Comparison of ENCODE assay signal across 8 cellular contexts in the genomic region with DNA sequence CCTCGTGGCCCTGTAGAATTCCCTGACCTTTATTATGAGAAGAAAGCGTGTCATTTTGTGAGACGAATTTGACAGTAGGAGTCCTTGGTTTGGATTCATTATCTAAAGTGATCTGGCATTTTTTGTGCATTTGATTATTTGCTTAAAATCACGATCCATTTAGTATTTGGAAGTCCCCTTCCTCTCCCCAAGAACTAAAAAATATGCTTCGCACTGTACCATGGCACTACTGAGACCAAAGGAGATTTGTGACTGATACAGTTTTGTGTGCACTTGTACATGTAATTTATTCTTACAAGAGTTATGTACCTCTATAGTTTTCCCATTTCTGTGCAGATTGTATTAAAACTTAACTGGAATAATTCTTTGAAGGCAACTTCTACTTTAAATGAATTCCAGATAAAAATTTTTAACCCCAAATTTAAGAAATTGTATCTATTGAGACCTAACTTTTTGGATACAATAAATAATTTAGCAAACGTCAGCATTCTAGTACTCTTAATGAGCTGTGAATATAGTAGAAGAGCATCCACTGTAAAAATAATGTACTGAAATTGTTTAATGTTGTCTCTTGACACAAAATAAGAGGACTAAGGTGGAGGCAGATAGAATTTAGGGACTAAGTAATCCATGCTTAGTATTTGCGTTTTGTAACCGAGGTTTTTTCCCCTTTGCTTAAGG. TPM values are rescaled to one million over a fixed set of nuclear protein-coding genes. Genes with fewer than 3 reads are reported as not detected.
A peak's percentile ranks its signal among the peaks of the same experiment; 100 is the strongest.
DNase-seq lines count a peak whose midpoint lies in the region; ATAC-seq, FAIRE-seq and TF ChIP-seq lines count a peak whose summit lies in the region.

No MANE protein-coding gene starts in this region.

- POLR2A ChIA-PET in T-cell (lab: Charles Lee), result no interaction called here

- H3K9me3 ChIP-seq in GM23248 (ENCODE audit: low read depth) (no peaks in the 10 kb centered on the region), small intestine (ENCODE audit: control insufficient read depth, low read depth) (no peaks in the 10 kb centered on the region)

- peaks cover 54 to 64% (median 56%) of the 10 kb centered on the region in 3 donors for H3K4me1 Mint-ChIP-seq in T-cell

- H3K9me3 Mint-ChIP-seq in T-cell, result no peaks in the 10 kb centered on the region

- peak overlapping the region; percentile 89 for H3K4me3 ChIP-seq in GM23248
- peak overlapping the region; percentile 64 to 88 for H3K4me3 ChIP-seq in foreskin fibroblast (ENCODE audit: low read depth in 1 of 2, low read length in 2 of 2)
- peak overlapping the region; percentile 91 to 98 for H3K4me3 ChIP-seq in small intestine (ENCODE audit: low read depth in 1 of 2, low read length in 2 of 2)

- in situ Hi-C loops in GM23248 (cut with MboI), result no loop called here

- DNase-seq in GM23248 (no peak), T-cell (no peak), foreskin fibroblast (no peak), small intestine (peak; percentile 33), SIG-M5 (lab: John Stamatoyannopoulos, UW) (no peak), NCI-H1694 treated with DMSO at 0.1 percent for 48 hours (lab: John Stamatoyannopoulos, UW) (no peak), NCI-H187 treated with DMSO at 0.1 percent for 48 hours (lab: John Stamatoyannopoulos, UW) (no peak), OCI-M2 (lab: John Stamatoyannopoulos, UW; ENCODE audit: unreplicated experiment) (no peak)

- H3K27me3 Mint-ChIP-seq in T-cell, result no peaks in the 10 kb centered on the region

- TF ChIP-seq CTCF in foreskin fibroblast (IDR thresholded peaks at IDR 0.05; ENCODE audit: low read depth, low read length), result no peak

- 51 to 53% methylated on average over 8 of the region's 8 CpGs for WGBS in GM23248 (ENCODE audit: low coverage in 1 of 2, low lambda C conversion rate in 2 of 2, missing lambda C conversion rate in 2 of 2), 2 experiments
- WGBS in small intestine, 3 donors, result 5 to 15% (median 9%) methylated on average over 8 of the region's 8 CpGs

- H3F3A ChIP-seq in GM23248 (ENCODE audit: insufficient read depth), result no peaks in the 10 kb centered on the region; the same call in 1 of the 2 replicates

- H3K27ac Mint-ChIP-seq in T-cell, result peak overlapping the region; percentile 91 to 93

- H3K9me2 ChIP-seq in GM23248 (ENCODE audit: insufficient read depth), result no peaks in the 10 kb centered on the region

- H2AFZ ChIP-seq in GM23248, result peak overlapping the region; percentile 97

- H3K36me3 ChIP-seq in GM23248 (ENCODE audit: low read depth) (no peaks in the 10 kb centered on the region), small intestine (ENCODE audit: control insufficient read depth in 2 of 2, insufficient read depth in 2 of 2, low read length in 2 of 2) (no peaks in the 10 kb centered on the region)

- H3K36me3 Mint-ChIP-seq in T-cell, result peaks cover 12% of the 10 kb centered on the region

- 0 out of 2 replicates have a peak, but pooled peaks cover 4% of the 10 kb centered on the region for H3K27me3 ChIP-seq in GM23248 (replicated peaks; ENCODE audit: insufficient read depth)
- no peaks in the 10 kb centered on the region for H3K27me3 ChIP-seq in small intestine (ENCODE audit: control insufficient read depth in 2 of 2, insufficient read depth in 2 of 2, low read length in 2 of 2)

- H3K4me1 ChIP-seq in GM23248 (ENCODE audit: insufficient read depth) (peaks cover 12% of the 10 kb centered on the region; the same call in 1 of the 2 replicates), small intestine (ENCODE audit: control insufficient read depth in 2 of 2, insufficient read depth in 1 of 2, low read depth in 1 of 2, low read length in 1 of 2) (peaks cover 2 to 5% of the 10 kb centered on the region in 2 donors)

- H3K4me2 ChIP-seq in GM23248 (ENCODE audit: unreplicated experiment), result peak overlapping the region; percentile 83

- H3K27ac ChIP-seq in GM23248 (no peak overlapping the region), small intestine (ENCODE audit: low read depth in 1 of 2, low read length in 1 of 2) (peak overlapping the region in 1 of 2 donors; percentile 98)

- ATAC-seq in T-cell (replicated peaks in 1 of 4), result no peak

- CTCF ChIA-PET in T-cell (lab: Charles Lee), result interaction anchor here (0.7 to 3.8 kb wide), 2 partner anchors 20 to 547 kb away, joined by 4 to 25 read pairs; no protein-coding TSS in a partner anchor

- H4K20me1 ChIP-seq in GM23248 (ENCODE audit: insufficient read depth), result no peaks in the 10 kb centered on the region

- H3K4me3 Mint-ChIP-seq in T-cell, result peak overlapping the region; percentile 92 to 93 (median 93)

- H3K79me2 ChIP-seq in GM23248 (ENCODE audit: insufficient read depth), result peaks cover 64% of the 10 kb centered on the region

- FAIRE-seq in small intestine (lab: Jason Lieb, UNC), result no peak

- H3K9ac ChIP-seq in GM23248, result peak overlapping the region; percentile 78

RNA-seq across cellular contexts. Expression of a gene that starts 2.1 kb away (rescaled TPM):
- total RNA-seq in GM23248 (2014; rRNA removed; shearing (Covaris generic)), result 4.3 and 4.6 TPM in 2 replicates
- polyA plus RNA-seq in GM23248 (2016; fragmentation: Nextera tagmentation; extraction: Ambion mirVana) (1.7 and 1.8 TPM in 2 replicates), small intestine (1 to 10 TPM; 4.9 to 6.3 (median 5.4) TPM)
- total RNA-seq in T-cell, result 10 to 100 TPM; 53.1 to 96.0 (median 80.6) TPM
